9 cellular contexts compared by ENCODE assay signal in the genomic region with DNA sequence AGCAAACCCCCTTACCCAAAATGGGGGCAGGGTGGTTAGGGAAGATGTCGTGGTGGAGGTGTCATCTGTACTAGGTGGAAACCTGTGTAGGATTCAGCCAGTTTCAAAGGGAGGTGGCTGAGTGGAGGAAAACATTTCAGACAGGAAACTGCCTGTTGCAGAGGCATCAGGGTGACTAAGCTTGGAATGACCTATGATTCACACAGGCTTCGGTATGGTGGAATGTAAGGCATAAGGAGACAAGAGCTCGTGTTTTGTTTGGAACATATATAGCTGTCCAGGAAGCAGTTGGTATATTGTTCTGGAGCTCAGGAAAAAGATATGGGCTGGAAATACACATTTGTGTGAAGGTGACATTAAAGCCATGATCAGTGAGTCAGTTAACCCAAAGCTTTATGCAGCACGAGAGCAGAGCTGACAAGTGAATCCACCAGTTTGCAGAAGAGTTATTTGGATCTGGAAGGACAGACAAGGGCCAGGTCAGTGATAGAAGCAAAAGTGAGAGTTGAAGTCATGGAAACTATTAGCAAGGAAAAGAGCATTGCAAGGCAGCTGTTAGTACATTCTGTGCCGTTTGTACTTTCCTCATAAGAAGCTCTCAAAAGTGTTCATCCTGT. TPM values are rescaled to one million over a fixed set of nuclear protein-coding genes. Genes with fewer than 3 reads are reported as not detected.
DNase-seq lines count a peak whose midpoint lies in the region; ATAC-seq and TF ChIP-seq lines count a peak whose summit lies in the region.
"Had no signal": no experiment of that assay in that cellular context is flagged by ENCODE, and none has a peak within 500 bp of the region (broad histone marks: within the 10 kb centered on the region; RNA-seq: fewer than 3 reads in every experiment).

No MANE protein-coding gene starts in this region.

- H3K4me1 Mint-ChIP-seq in IgD-negative memory B cell = peaks cover 0 to 2% (median 0%) of the 10 kb centered on the region in 3 donors

- H3K4me1 ChIP-seq in muscle layer of duodenum (ENCODE audit: control insufficient read depth in 1 of 2, insufficient read depth in 2 of 2, low read length in 2 of 2) = no peaks in the 10 kb centered on the region

- no peaks in the 10 kb centered on the region for H3K9me3 ChIP-seq in muscle layer of duodenum (ENCODE audit: control insufficient read depth in 1 of 2, low read length in 2 of 2)

- no peaks in the 10 kb centered on the region for H3K9me3 Mint-ChIP-seq in IgD-negative memory B cell

- peaks cover 82 to 84% of the 10 kb centered on the region in 2 donors for H3K36me3 ChIP-seq in muscle layer of duodenum (ENCODE audit: control insufficient read depth in 1 of 2, insufficient read depth in 2 of 2, low read length in 2 of 2)

- peak overlapping the region; percentile 18 for H3K4me3 ChIP-seq in AG10803 (ENCODE audit: low read length)
- H3K4me3 ChIP-seq in muscle layer of duodenum (ENCODE audit: low read depth in 1 of 2, low read length in 2 of 2) = no peak overlapping the region

- H3K27me3 ChIP-seq in muscle layer of duodenum (ENCODE audit: low read depth, low read length) = no peaks in the 10 kb centered on the region

- H3K27ac ChIP-seq in caudate nucleus (ENCODE audit: low read depth, low read length) (peak overlapping the region; percentile 42), muscle layer of duodenum (ENCODE audit: low read length) (peak overlapping the region; percentile 71)
- H3K27ac ChIP-seq: HL-60 had no signal

- H3K36me3 Mint-ChIP-seq in IgD-negative memory B cell = peaks cover 6% of the 10 kb centered on the region

- peak overlapping the region in 2 of 3 donors; percentile 21 to 91 for H3K27ac Mint-ChIP-seq in IgD-negative memory B cell

- ATAC-seq in HG03378 (IDR thresholded peaks at IDR 0.05; ENCODE audit: unreplicated experiment) = no peak
- no peak for ATAC-seq in HG02973 (IDR thresholded peaks at IDR 0.05; ENCODE audit: unreplicated experiment)

- no peak for TF ChIP-seq CTCF in AG10803 (conservative IDR thresholded peaks at IDR 0.05; ENCODE audit: low read length)

- H3K4me3 Mint-ChIP-seq in IgD-negative memory B cell = no peak overlapping the region

- in situ Hi-C loops in KBM-7 (cut with MboI; ENCODE audit: low pct_unique_long_range_greater_than_20kb, low sequenced_read_pairs) = no loop called here

- no peaks in the 10 kb centered on the region for H3K27me3 Mint-ChIP-seq in IgD-negative memory B cell

- peak; percentile 92 for DNase-seq in AG10803 (ENCODE audit: low read depth)
- DNase-seq in caudate nucleus (lab: John Stamatoyannopoulos, UW) = peak in 6 of 61 donors; percentile 10 to 58 (median 30)
- DNase-seq in KBM-7 = no peak
- DNase-seq in NCI-H2029 treated with DMSO at 0.1 percent for 48 hours (lab: John Stamatoyannopoulos, UW) = no peak

RNA-seq across cellular contexts. Expression of gene UTP25, which starts 12.2 kb away (rescaled TPM):
- 4.4 TPM for polyA plus RNA-seq in IgD-negative memory B cell

RNA-seq across cellular contexts. Expression of gene IRF6, which starts 34.0 kb away (rescaled TPM):
- polyA plus RNA-seq in IgD-negative memory B cell = 0.93 TPM

RNA-seq across cellular contexts. Expression of gene C1orf74, which starts 55.6 kb away (rescaled TPM):
- 0.78 TPM for polyA plus RNA-seq in IgD-negative memory B cell
